In the genomic region with DNA sequence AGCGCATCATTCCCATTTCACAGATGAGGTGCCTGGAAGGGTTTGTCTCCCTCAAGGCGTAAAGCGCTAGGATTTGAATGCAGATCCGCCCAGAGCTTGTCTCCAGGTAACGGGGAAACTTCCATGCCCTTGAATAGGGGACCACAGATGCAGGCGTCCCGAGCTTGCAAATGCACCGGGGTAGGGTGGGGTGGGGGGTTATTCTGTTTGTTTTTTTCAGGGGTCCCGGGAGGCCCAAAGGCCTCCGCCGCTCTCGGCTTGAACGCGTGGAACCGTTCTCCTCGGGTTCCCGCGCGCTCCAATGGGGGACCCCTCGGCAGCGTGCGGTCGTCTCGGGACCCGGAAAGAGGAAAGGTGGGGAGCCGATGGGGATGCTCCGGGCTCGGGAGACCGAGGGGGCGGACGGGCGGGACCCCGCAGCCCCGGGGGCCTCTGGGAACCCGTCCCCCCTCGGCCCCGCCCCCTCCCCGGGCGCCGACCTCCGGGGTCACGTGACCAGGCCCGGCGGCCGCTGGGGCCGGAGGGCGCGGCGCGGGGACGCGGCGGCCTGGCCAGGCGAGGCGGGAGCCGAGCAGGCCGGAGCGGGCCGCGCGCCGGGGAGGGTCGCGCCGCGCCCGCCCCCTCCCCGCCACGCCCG, we compare ENCODE assay signal across 8 cellular contexts. TPM values are rescaled to one million over a fixed set of nuclear protein-coding genes. Genes with fewer than 3 reads are reported as not detected.
DNase-seq lines count a peak whose midpoint lies in the region; ATAC-seq and TF ChIP-seq lines count a peak whose summit lies in the region.

A gene (plus strand): TSS at position 490 of the 637 bp plus-strand sequence. CDS start 216 bp downstream, outside the sequence.

- peak within 1 kb of the TSS; percentile 93 for H3K4me3 ChIP-seq in PC-9

- no TSS peak for BruUV-seq in PC-9 (replicated peaks; lab: Mats Ljungman, UMichigan)

- no peaks in the 10 kb centered on the region for H3K36me3 ChIP-seq in PC-9 (ENCODE audit: low read depth)

- peak within 1 kb of the TSS; percentile 51 for H3K27ac ChIP-seq in PC-9

- no peaks in the 10 kb centered on the region for H3K9me3 Mint-ChIP-seq in activated naive CD4-positive, alpha-beta T cell treated with anti-CD3 and anti-CD28 coated beads for 36 hours

- H2AFZ ChIP-seq in PC-9 = peak within 1 kb of the TSS; percentile 82

- H3K4me3 Mint-ChIP-seq in activated naive CD4-positive, alpha-beta T cell treated with anti-CD3 and anti-CD28 coated beads for 36 hours = peak within 1 kb of the TSS; percentile 78

- peaks cover 5% of the 10 kb centered on the region for H3K36me3 Mint-ChIP-seq in activated naive CD4-positive, alpha-beta T cell treated with anti-CD3 and anti-CD28 coated beads for 36 hours (ENCODE audit: low read depth)

- H3K9me2 ChIP-seq in PC-9 (ENCODE audit: insufficient read depth) = no peaks in the 10 kb centered on the region

- CTCF ChIA-PET in PC-9 (lab: Charles Lee) = interaction anchor here (0.6 to 0.9 kb wide), 4 partner anchors 69 to 296 kb away, joined by 6 to 14 read pairs (median 9); a partner anchor contains a TSS
- CTCF ChIA-PET in activated naive CD4-positive, alpha-beta T cell treated with anti-CD3 and anti-CD28 coated beads for 36 hours (lab: Charles Lee) = interaction anchor here (1.0 to 5.1 kb wide), 11 partner anchors 8 to 71 kb away, joined by 3 to 55 read pairs (median 5); a partner anchor contains a TSS

- peaks cover 36% of the 10 kb centered on the region for H3K4me1 Mint-ChIP-seq in activated naive CD4-positive, alpha-beta T cell treated with anti-CD3 and anti-CD28 coated beads for 36 hours (ENCODE audit: low read depth)

- peak within 1 kb of the TSS; percentile 79 for H3K27ac Mint-ChIP-seq in activated naive CD4-positive, alpha-beta T cell treated with anti-CD3 and anti-CD28 coated beads for 36 hours

- peaks cover 41% of the 10 kb centered on the region for H3F3A ChIP-seq in PC-9 (ENCODE audit: insufficient read depth, low read depth)

- peaks cover 24% of the 10 kb centered on the region for H4K20me1 ChIP-seq in PC-9 (ENCODE audit: insufficient read depth)

- peak; percentile 65 for DNase-seq in Daoy (ENCODE audit: low read depth)
- DNase-seq in PC-9 = peak; percentile 38 to 66
- DNase-seq in activated naive CD4-positive, alpha-beta T cell treated with anti-CD3 and anti-CD28 coated beads for 36 hours = peak; percentile 33
- DNase-seq in glomerular visceral epithelial cell (ENCODE audit: extremely low spot score) = peak; percentile 63
- DNase-seq in nucleus accumbens (lab: John Stamatoyannopoulos, UW) = peak in 43 of 56 donors; percentile 6 to 76 (median 36)
- DNase-seq in foreskin melanocyte = no peak

- intact Hi-C loops in PC-9 (cut with micrococcal nuclease; ENCODE audit: unreplicated experiment) = loop anchor here (5.0 to 10.0 kb wide), 2 partner anchors 62 to 119 kb away; a partner anchor contains a TSS
- intact Hi-C loops in activated naive CD4-positive, alpha-beta T cell treated with anti-CD3 and anti-CD28 coated beads for 36 hours (cut with micrococcal nuclease) = loop anchor here (1.0 to 2.0 kb wide), 3 partner anchors 14 to 53 kb away; a partner anchor contains a TSS

- H3K79me2 ChIP-seq in PC-9 (ENCODE audit: low read depth) = peaks cover 43% of the 10 kb centered on the region

- no peaks in the 10 kb centered on the region for H3K27me3 Mint-ChIP-seq in activated naive CD4-positive, alpha-beta T cell treated with anti-CD3 and anti-CD28 coated beads for 36 hours (ENCODE audit: low read depth)

- peaks cover 24% of the 10 kb centered on the region for H3K4me1 ChIP-seq in PC-9 (replicated peaks; ENCODE audit: insufficient read depth)

- POLR2A ChIA-PET in PC-9 (lab: Charles Lee; ENCODE audit: unreplicated experiment) = interaction anchor here (0.6 to 0.7 kb wide), 2 partner anchors 62 to 1391 kb away, joined by 3 to 7 read pairs; no protein-coding TSS in a partner anchor

- peak within 1 kb of the TSS; percentile 95 for H3K4me2 ChIP-seq in PC-9

- H3K27me3 ChIP-seq in PC-9 (ENCODE audit: insufficient read depth, low read depth) = no peaks in the 10 kb centered on the region; the same call in 1 of the 2 replicates

- ATAC-seq in HG02678 (IDR thresholded peaks at IDR 0.05; ENCODE audit: unreplicated experiment) (peak; percentile 42), GM19467 (IDR thresholded peaks at IDR 0.05; ENCODE audit: unreplicated experiment) (no peak)

- TF ChIP-seq CTCF in PC-9 (conservative IDR thresholded peaks at IDR 0.05) = no peak

- H3K9me3 ChIP-seq in PC-9 (ENCODE audit: insufficient read depth, low read depth) = no peaks in the 10 kb centered on the region

RNA-seq across cellular contexts. Expression of the gene that starts here (rescaled TPM):
- 52.6 and 59.2 TPM in 2 replicates for total RNA-seq in Daoy (2014; rRNA removed; shearing (Covaris generic))
- 257 and 417 TPM in 2 replicates for total RNA-seq in PC-9 (2021)
- 100 to 1,000 TPM; 159 to 164 TPM for total RNA-seq in activated naive CD4-positive, alpha-beta T cell treated with anti-CD3 and anti-CD28 coated beads for 36 hours
